ENCODE assay signal across 15 cellular contexts in the genomic region with DNA sequence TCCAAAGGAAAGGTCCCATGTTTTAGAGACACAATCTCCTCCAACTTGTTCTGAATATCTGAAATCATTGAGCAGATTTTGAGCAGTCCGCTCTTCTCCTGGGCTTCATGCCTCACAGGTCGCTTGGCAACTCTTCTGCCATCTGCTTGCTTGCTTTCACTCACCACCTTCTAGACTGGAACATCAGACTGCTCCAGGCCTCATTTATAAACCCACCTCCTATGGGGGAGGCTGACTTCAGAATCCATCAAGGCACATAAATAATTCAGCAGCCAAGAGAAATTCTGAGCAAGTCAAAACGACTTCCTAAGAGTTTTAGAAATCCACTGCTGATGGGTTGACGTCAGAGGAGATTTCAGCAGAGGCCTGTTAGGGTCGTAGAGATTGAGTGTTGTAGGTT.
"Had no signal": no experiment of that assay in that cellular context is flagged by ENCODE, and none has a peak within 500 bp of the region (broad histone marks: within the 10 kb centered on the region; RNA-seq: fewer than 3 reads in every experiment).

No MANE protein-coding gene starts in this region.

- H3K9ac ChIP-seq: parathyroid adenoma had no signal

- H3K27ac ChIP-seq: brain microvascular endothelial cell, esophagus squamous epithelium, parathyroid adenoma, transverse colon had no signal

- H3K36me3 ChIP-seq: brain microvascular endothelial cell, esophagus squamous epithelium, transverse colon had no signal

- H3K9me3 ChIP-seq: esophagus squamous epithelium, transverse colon had no signal

- H3K4me3 ChIP-seq: esophagus squamous epithelium, transverse colon had no signal

- H3K79me2 ChIP-seq: parathyroid adenoma had no signal

- H3K4me1 Mint-ChIP-seq: activated naive CD4-positive, alpha-beta T cell treated with anti-CD3 and anti-CD28 coated beads, Interleukin-2, amount 50 U/mL, for 24 hours; stimulated activated effector memory CD8-positive, alpha-beta T cell treated with anti-CD3 and anti-CD28 coated beads, Interleukin-12 subunit alpha, Interleukin-12 subunit beta, amount 100 ng/mL, for 72 hours had no signal

- ATAC-seq: left ventricle myocardium superior; right cardiac atrium; stimulated activated effector memory CD8-positive, alpha-beta T cell treated with anti-CD3 and anti-CD28 coated beads, Interleukin-12 subunit alpha, Interleukin-12 subunit beta, amount 100 ng/mL, for 72 hours had no signal

- H3K27me3 ChIP-seq: brain microvascular endothelial cell, esophagus squamous epithelium, transverse colon had no signal

- H3K9me3 Mint-ChIP-seq: activated naive CD4-positive, alpha-beta T cell treated with anti-CD3 and anti-CD28 coated beads, Interleukin-2, amount 50 U/mL, for 24 hours; neural crest cell; stimulated activated effector memory CD8-positive, alpha-beta T cell treated with anti-CD3 and anti-CD28 coated beads, Interleukin-12 subunit alpha, Interleukin-12 subunit beta, amount 100 ng/mL, for 72 hours had no signal

- H3K27ac Mint-ChIP-seq: activated naive CD4-positive, alpha-beta T cell treated with anti-CD3 and anti-CD28 coated beads, Interleukin-2, amount 50 U/mL, for 24 hours; stimulated activated effector memory CD8-positive, alpha-beta T cell treated with anti-CD3 and anti-CD28 coated beads, Interleukin-12 subunit alpha, Interleukin-12 subunit beta, amount 100 ng/mL, for 72 hours had no signal

- H2AFZ ChIP-seq: parathyroid adenoma had no signal

- DNase-seq: activated CD4-positive, alpha-beta T cell treated with anti-CD3 and anti-CD28 coated beads, Interleukin-2, amount 50 U/mL, for 4 hours; activated CD4-positive, CD25-positive, alpha-beta regulatory T cell treated with anti-CD3 and anti-CD28 coated beads, Interleukin-2, amount 50 U/mL, for 72 hours; activated T-cell treated with anti-CD3 and anti-CD28 coated beads, Interleukin-2, amount 50 U/mL, for 1 hour; brain microvascular endothelial cell; esophagus squamous epithelium; foreskin fibroblast; left ventricle myocardium superior; mesenchymal stem cell; right cardiac atrium; small intestine; transverse colon had no signal

- H3K4me3 Mint-ChIP-seq: activated naive CD4-positive, alpha-beta T cell treated with anti-CD3 and anti-CD28 coated beads, Interleukin-2, amount 50 U/mL, for 24 hours; neural crest cell; stimulated activated effector memory CD8-positive, alpha-beta T cell treated with anti-CD3 and anti-CD28 coated beads, Interleukin-12 subunit alpha, Interleukin-12 subunit beta, amount 100 ng/mL, for 72 hours had no signal

- H3K4me1 ChIP-seq: parathyroid adenoma, transverse colon had no signal

- H3K36me3 Mint-ChIP-seq: activated naive CD4-positive, alpha-beta T cell treated with anti-CD3 and anti-CD28 coated beads, Interleukin-2, amount 50 U/mL, for 24 hours; stimulated activated effector memory CD8-positive, alpha-beta T cell treated with anti-CD3 and anti-CD28 coated beads, Interleukin-12 subunit alpha, Interleukin-12 subunit beta, amount 100 ng/mL, for 72 hours had no signal
